ENCODE assay signal across 14 cellular contexts in genomic region chr4:81600511-81601269, GRCh38.
DNase-seq lines count a peak whose midpoint lies in the region; ATAC-seq, FAIRE-seq and TF ChIP-seq lines count a peak whose summit lies in the region.
"Had no signal": no experiment of that assay in that cellular context is flagged by ENCODE, and none has a peak within 500 bp of the region (broad histone marks: within the 10 kb centered on the region; RNA-seq: fewer than 3 reads in every experiment).

No MANE protein-coding gene starts in this region.

- BruUV-seq in HepG2 (replicated peaks; lab: Mats Ljungman, UMichigan) = no TSS peak

- peaks cover 1% of the 10 kb centered on the region for H3K79me1 ChIP-seq in trophoblast cell (ENCODE audit: low read length)

- no peak overlapping the region for H4K8ac ChIP-seq in trophoblast cell (ENCODE audit: low read depth, low read length)

- no peak overlapping the region for H3K14ac ChIP-seq in trophoblast cell (ENCODE audit: low read length)

- H2BK120ac ChIP-seq in trophoblast cell (ENCODE audit: insufficient read depth, low read length, poor library complexity) = no peak overlapping the region

- H3K27me3 ChIP-seq in fibroblast of lung (ENCODE audit: control insufficient read depth, insufficient read depth, low read length) (no peaks in the 10 kb centered on the region), HepG2 (ENCODE audit: control insufficient read depth in 1 of 2, insufficient read depth in 2 of 2, low read length in 2 of 2) (no peaks in the 10 kb centered on the region; a peak in 1 of 5 replicates), trophoblast cell (ENCODE audit: insufficient read depth, low read length) (no peaks in the 10 kb centered on the region)

- H3K27ac ChIP-seq in fibroblast of lung (ENCODE audit: insufficient read depth, low read length) (no peak overlapping the region), HepG2 (ENCODE audit: extremely low read length, insufficient read depth, low read length) (no peak overlapping the region), trophoblast cell (ENCODE audit: low read depth, low read length) (peak overlapping the region; percentile 50)
- H3K27ac ChIP-seq: A549 had no signal

- TF ChIP-seq CTCF in fibroblast of lung (conservative IDR thresholded peaks at IDR 0.05 in 1 of 2, IDR thresholded peaks at IDR 0.05 in 1 of 2; ENCODE audit: low read depth in 1 of 2, low read length in 2 of 2) = no peak
- no peak for TF ChIP-seq CTCF in HepG2 (CRISPR knock-in tag; IDR thresholded peaks at IDR 0.05)

- DNase-seq in ELF-1 (ENCODE audit: low read depth, low spot score) = peak; percentile 89
- no peak for DNase-seq in fibroblast of lung (ENCODE audit: low read depth in 2 of 2)
- DNase-seq in HepG2 (ENCODE audit: low spot score) = no peak
- DNase-seq in trophoblast cell = no peak
- DNase-seq in DMS 273 treated with DMSO at 0.1 percent for 48 hours (lab: John Stamatoyannopoulos, UW) = no peak
- no peak for DNase-seq in cerebellar cortex (ENCODE audit: low spot score)
- no peak for DNase-seq in stimulated activated CD4-positive, alpha-beta T cell treated with anti-CD3 and anti-CD28 coated beads, Interleukin-2, amount 100 ng/mL, for 24 hours
- DNase-seq: activated CD4-positive, alpha-beta T cell treated with anti-CD3 and anti-CD28 coated beads for 1 hour; activated T-cell treated with anti-CD3 and anti-CD28 coated beads, Interleukin-2, amount 50 U/mL, for 1 hour; IMR-90; NCI-H446 treated with DMSO at 0.1 percent for 48 hours; stimulated activated naive CD8-positive, alpha-beta T cell treated with anti-CD3 and anti-CD28 coated beads, Interleukin-15, Interleukin-2, amounts not matched to agents 100 U/mL and 50 U/mL, for 24 hours had no signal

- TF ChIP-seq POLR2A in HepG2 (IDR thresholded peaks at IDR 0.05; ENCODE audit: insufficient read depth in 1 of 2, low read depth in 2 of 2, low read length in 2 of 2) = no peak

- intact Hi-C loops in HepG2 (cut with micrococcal nuclease; ENCODE audit: unreplicated experiment) = no loop called here

- no peak overlapping the region for H2BK5ac ChIP-seq in trophoblast cell (ENCODE audit: low read depth, low read length, poor library complexity)

- POLR2A ChIA-PET in HepG2 (lab: Yijun Ruan, JAX) = no interaction called here

- H3K36me3 ChIP-seq in fibroblast of lung (ENCODE audit: control insufficient read depth, insufficient read depth, low read length) (no peaks in the 10 kb centered on the region), HepG2 (replicated peaks in 1 of 2; ENCODE audit: control insufficient read depth in 1 of 2, insufficient read depth in 2 of 2, low read length in 2 of 2) (no peaks in the 10 kb centered on the region), trophoblast cell (ENCODE audit: control insufficient read depth in 1 of 2, insufficient read depth in 2 of 2, low read length in 2 of 2) (no peaks in the 10 kb centered on the region)

- TF ChIP-seq RAD21 in HepG2 (CRISPR knock-in tag; IDR thresholded peaks at IDR 0.05) = no peak

- in situ Hi-C loops in HepG2 (cut with HindIII; ENCODE audit: extremely low pct_ligation_motif_present, low pct_unique_long_range_greater_than_20kb) = no loop called here

- no peak overlapping the region for H3K18ac ChIP-seq in trophoblast cell (ENCODE audit: low read length)

- H4K12ac ChIP-seq in trophoblast cell (ENCODE audit: low read depth, low read length) = no peak overlapping the region

- TF ChIP-seq EP300 in HepG2 (IDR thresholded peaks at IDR 0.05; ENCODE audit: low read depth in 2 of 2, low read length in 2 of 2) (no peak), HepG2 (CRISPR knock-in tag; IDR thresholded peaks at IDR 0.05; ENCODE audit: borderline replicate concordance) (no peak)

- H2BK12ac ChIP-seq in trophoblast cell (ENCODE audit: low read length) = no peak overlapping the region

- 21% methylated on average over 16 of the region's 16 CpGs for WGBS in HepG2 (ENCODE audit: low lambda C conversion rate)
- WGBS in trophoblast cell (ENCODE audit: extremely low coverage, insufficient coverage, insufficient read length) = no CpG with 5 or more reads among the region's 16 CpGs

- H3K4me1 ChIP-seq in fibroblast of lung (ENCODE audit: control insufficient read depth, extremely low read depth, insufficient read depth, low read length) (no peaks in the 10 kb centered on the region), HepG2 (ENCODE audit: insufficient read depth, low read length) (peaks cover 8% of the 10 kb centered on the region; the same call in 1 of the 2 replicates), trophoblast cell (ENCODE audit: control insufficient read depth in 1 of 2, insufficient read depth in 2 of 2, low read length in 2 of 2) (peaks cover 7% of the 10 kb centered on the region in 2 experiments)
- H3K4me1 ChIP-seq: A549 had no signal

- H4K91ac ChIP-seq in trophoblast cell (ENCODE audit: low read depth, low read length) = no peak overlapping the region

- H3K23ac ChIP-seq in trophoblast cell (ENCODE audit: low read length) = no peak overlapping the region

- CTCF ChIA-PET in HepG2 (lab: Yijun Ruan, JAX; ENCODE audit: low intra/inter-chr PET ratio, low total read pairs) = no interaction called here

- H3K79me2 ChIP-seq in fibroblast of lung (ENCODE audit: control insufficient read depth, insufficient read depth, low read length) (no peaks in the 10 kb centered on the region), HepG2 (ENCODE audit: insufficient read depth, low read length) (no peaks in the 10 kb centered on the region), trophoblast cell (ENCODE audit: control insufficient read depth, insufficient read depth, low read length, poor library complexity) (no peaks in the 10 kb centered on the region)

- no peak overlapping the region for H3K4ac ChIP-seq in trophoblast cell (ENCODE audit: low read depth, low read length)

- H2AFZ ChIP-seq in fibroblast of lung (ENCODE audit: low read length) (peak overlapping the region; percentile 36), HepG2 (ENCODE audit: low read length) (no peak overlapping the region), trophoblast cell (ENCODE audit: insufficient read depth, low read length, poor library complexity) (no peak overlapping the region)

- no peak overlapping the region for H2AK5ac ChIP-seq in trophoblast cell (ENCODE audit: low read length)

- no peaks in the 10 kb centered on the region for H4K20me1 ChIP-seq in fibroblast of lung (ENCODE audit: control insufficient read depth, extremely low read depth, insufficient read depth, low read length)
- no peaks in the 10 kb centered on the region for H4K20me1 ChIP-seq in HepG2 (ENCODE audit: insufficient read depth, low read length)

- H3K4me2 ChIP-seq in fibroblast of lung (ENCODE audit: extremely low read depth, insufficient read depth, low read length) = no peak overlapping the region
- H3K4me2 ChIP-seq in HepG2 (ENCODE audit: low read depth, low read length) = 0 out of 2 replicates have a peak overlapping the region, but pooled peaks have one; percentile 33
- peak overlapping the region; percentile 52 for H3K4me2 ChIP-seq in trophoblast cell (ENCODE audit: low read length)
- H3K4me2 ChIP-seq: A549 had no signal

- H3K9me3 ChIP-seq in fibroblast of lung (ENCODE audit: control insufficient read depth, insufficient read depth, low read depth, low read length) = no peaks in the 10 kb centered on the region
- no peaks in the 10 kb centered on the region for H3K9me3 ChIP-seq in HepG2 (ENCODE audit: low read length)
- H3K9me3 ChIP-seq in trophoblast cell (ENCODE audit: insufficient read depth, low read depth, low read length) = no peaks in the 10 kb centered on the region
- H3K9me3 ChIP-seq: A549 had no signal

- no peak for FAIRE-seq in HepG2 (lab: Jason Lieb, UNC)
- FAIRE-seq: A549 had no signal

- ATAC-seq in HepG2 = peak; percentile 86
- ATAC-seq in HG02981 (IDR thresholded peaks at IDR 0.05; ENCODE audit: unreplicated experiment) = no peak
- ATAC-seq: A549; stimulated activated naive CD8-positive, alpha-beta T cell treated with anti-CD3 and anti-CD28 coated beads, Interleukin-15, Interleukin-2, amounts not matched to agents 100 U/mL and 50 U/mL, for 24 hours had no signal

- H3K4me3 ChIP-seq in fibroblast of lung (replicated peaks in 1 of 4; ENCODE audit: control extremely low read depth in 1 of 4, insufficient read depth in 1 of 4, low read depth in 3 of 4, low read length in 4 of 4) = no peak overlapping the region
- H3K4me3 ChIP-seq in HepG2 (replicated peaks in 1 of 3; ENCODE audit: insufficient read depth in 1 of 3, low read depth in 2 of 3, low read length in 3 of 3) = no peak overlapping the region
- H3K4me3 ChIP-seq in trophoblast cell (ENCODE audit: low read depth, low read length) = no peak overlapping the region
- H3K4me3 ChIP-seq: A549 had no signal

- H3K9ac ChIP-seq in fibroblast of lung (ENCODE audit: insufficient read depth, low read length) = no peak overlapping the region
- no peak overlapping the region for H3K9ac ChIP-seq in HepG2 (ENCODE audit: insufficient read depth, low read depth, low read length)
- no peak overlapping the region for H3K9ac ChIP-seq in trophoblast cell (ENCODE audit: low read length)

TF ChIP-seq in HepG2, 621 proteins besides CTCF, POLR2A, EP300 and RAD21 (continues in another document):
- TF ChIP-seq HNRNPLL (IDR thresholded peaks at IDR 0.05; ENCODE audit: low read depth, low read length, poor library complexity, severe bottlenecking) (no peak), ZNF768 (CRISPR knock-in tag; IDR thresholded peaks at IDR 0.05) (no peak), SIN3B (IDR thresholded peaks at IDR 0.05; ENCODE audit: low read length) (no peak)
